In the genomic region with DNA sequence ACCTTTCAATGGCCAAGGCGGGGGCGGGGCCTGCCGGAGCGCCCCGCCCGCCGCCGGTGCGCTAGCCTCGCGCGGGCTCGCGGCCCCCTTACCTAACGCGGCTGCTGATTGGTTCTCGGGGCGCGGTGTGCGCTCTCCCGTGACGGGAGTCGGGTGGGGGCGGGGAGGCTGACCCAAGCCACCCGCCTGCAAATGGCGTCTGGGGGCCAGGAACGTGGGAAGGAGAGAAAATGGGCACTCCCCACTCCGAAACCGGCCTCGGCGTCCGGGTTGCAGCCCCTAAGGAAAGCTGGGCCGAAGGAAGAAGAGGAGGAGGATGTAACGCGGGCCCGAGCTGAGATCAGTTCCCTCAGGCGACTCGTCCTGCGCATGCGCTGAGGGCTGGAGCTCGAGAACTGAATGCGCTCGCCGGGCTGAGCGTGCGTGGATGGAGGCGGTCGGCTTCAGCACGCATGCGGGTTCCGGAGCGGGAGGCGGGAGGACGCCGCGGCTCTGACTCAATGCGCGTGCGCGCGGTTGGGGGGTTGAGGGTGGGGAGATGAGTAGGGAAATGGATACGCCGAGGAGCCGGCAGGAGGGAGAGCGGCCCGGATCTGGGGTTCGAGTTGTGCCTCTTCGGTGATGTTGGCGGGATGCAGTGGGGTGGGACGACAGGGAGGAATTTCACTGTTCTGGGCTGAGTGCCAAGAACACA, we compare ENCODE assay signal across 8 cellular contexts. TPM values are rescaled to one million over a fixed set of nuclear protein-coding genes. Genes with fewer than 3 reads are reported as not detected.
DNase-seq lines count a peak whose midpoint lies in the region; ATAC-seq and TF ChIP-seq lines count a peak whose summit lies in the region.

A gene with protein sequence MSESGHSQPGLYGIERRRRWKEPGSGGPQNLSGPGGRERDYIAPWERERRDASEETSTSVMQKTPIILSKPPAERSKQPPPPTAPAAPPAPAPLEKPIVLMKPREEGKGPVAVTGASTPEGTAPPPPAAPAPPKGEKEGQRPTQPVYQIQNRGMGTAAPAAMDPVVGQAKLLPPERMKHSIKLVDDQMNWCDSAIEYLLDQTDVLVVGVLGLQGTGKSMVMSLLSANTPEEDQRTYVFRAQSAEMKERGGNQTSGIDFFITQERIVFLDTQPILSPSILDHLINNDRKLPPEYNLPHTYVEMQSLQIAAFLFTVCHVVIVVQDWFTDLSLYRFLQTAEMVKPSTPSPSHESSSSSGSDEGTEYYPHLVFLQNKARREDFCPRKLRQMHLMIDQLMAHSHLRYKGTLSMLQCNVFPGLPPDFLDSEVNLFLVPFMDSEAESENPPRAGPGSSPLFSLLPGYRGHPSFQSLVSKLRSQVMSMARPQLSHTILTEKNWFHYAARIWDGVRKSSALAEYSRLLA (minus strand): TSS at position 401 of the 694 bp plus-strand sequence. CDS start 4,221 bp downstream, outside the sequence.

- H3K9me3 Mint-ChIP-seq in IgD-negative memory B cell: no peaks in the 10 kb centered on the region

- peak within 1 kb of the TSS; percentile 99 for H3K27ac Mint-ChIP-seq in IgD-negative memory B cell

- peak within 1 kb of the TSS; percentile 93 to 99 (median 96) for H3K4me3 Mint-ChIP-seq in IgD-negative memory B cell

- H3K4me1 Mint-ChIP-seq in IgD-negative memory B cell: peaks cover 57 to 62% (median 59%) of the 10 kb centered on the region in 3 donors

- no peak for TF ChIP-seq CTCF in epithelial cell of esophagus (IDR thresholded peaks at IDR 0.05; ENCODE audit: insufficient read depth, low read depth, low read length, missing control alignments)

- peaks cover 60% of the 10 kb centered on the region for H3K4me1 ChIP-seq in mononuclear cell (ENCODE audit: insufficient read depth, low read length)

- H3K36me3 Mint-ChIP-seq in IgD-negative memory B cell: peaks cover 7% of the 10 kb centered on the region

- DNase-seq in DMS 273 treated with DMSO at 0.1 percent for 48 hours (lab: John Stamatoyannopoulos, UW) (peak; percentile 85), OCI-M1 (lab: John Stamatoyannopoulos, UW) (peak; percentile 99), activated T-cell treated with anti-CD3 and anti-CD28 coated beads for 24 hours (ENCODE audit: low read depth) (peak; percentile 97), epithelial cell of esophagus (ENCODE audit: low read depth) (peak; percentile 98)
- DNase-seq in stimulated activated CD8-positive, alpha-beta memory T cell treated with anti-CD3 and anti-CD28 coated beads, Interleukin-2, amount 100 ng/mL, for 48 hours (ENCODE audit: low read depth in 2 of 2): peak; percentile 97 to 98

- H3K27me3 Mint-ChIP-seq in IgD-negative memory B cell: no peaks in the 10 kb centered on the region

- no peaks in the 10 kb centered on the region for H3K27me3 ChIP-seq in mononuclear cell (ENCODE audit: insufficient read depth, low read length)

- ATAC-seq in GM21529 (IDR thresholded peaks at IDR 0.05; ENCODE audit: unreplicated experiment): peak; percentile 51

- no peaks in the 10 kb centered on the region for H3K9me3 ChIP-seq in mononuclear cell (ENCODE audit: low read depth, low read length)

- H3K4me3 ChIP-seq in epithelial cell of esophagus (ENCODE audit: low read length) (peak within 1 kb of the TSS; percentile 85), mononuclear cell (ENCODE audit: low read length) (peak within 1 kb of the TSS; percentile 67)

RNA-seq across cellular contexts. Expression of the gene that starts here (rescaled TPM):
- 15.6 TPM for polyA plus RNA-seq in IgD-negative memory B cell
- total RNA-seq in mononuclear cell: 11.4 TPM

Comparison
In these comparisons a context has a peak if more than half of its experiments do, and no peak if none do; other contexts are left out.
1. Peak in every context shown above with its lines: DNase-seq, ATAC-seq and H3K4me3 ChIP-seq.